28 cellular contexts compared by ENCODE assay signal in the genomic region with DNA sequence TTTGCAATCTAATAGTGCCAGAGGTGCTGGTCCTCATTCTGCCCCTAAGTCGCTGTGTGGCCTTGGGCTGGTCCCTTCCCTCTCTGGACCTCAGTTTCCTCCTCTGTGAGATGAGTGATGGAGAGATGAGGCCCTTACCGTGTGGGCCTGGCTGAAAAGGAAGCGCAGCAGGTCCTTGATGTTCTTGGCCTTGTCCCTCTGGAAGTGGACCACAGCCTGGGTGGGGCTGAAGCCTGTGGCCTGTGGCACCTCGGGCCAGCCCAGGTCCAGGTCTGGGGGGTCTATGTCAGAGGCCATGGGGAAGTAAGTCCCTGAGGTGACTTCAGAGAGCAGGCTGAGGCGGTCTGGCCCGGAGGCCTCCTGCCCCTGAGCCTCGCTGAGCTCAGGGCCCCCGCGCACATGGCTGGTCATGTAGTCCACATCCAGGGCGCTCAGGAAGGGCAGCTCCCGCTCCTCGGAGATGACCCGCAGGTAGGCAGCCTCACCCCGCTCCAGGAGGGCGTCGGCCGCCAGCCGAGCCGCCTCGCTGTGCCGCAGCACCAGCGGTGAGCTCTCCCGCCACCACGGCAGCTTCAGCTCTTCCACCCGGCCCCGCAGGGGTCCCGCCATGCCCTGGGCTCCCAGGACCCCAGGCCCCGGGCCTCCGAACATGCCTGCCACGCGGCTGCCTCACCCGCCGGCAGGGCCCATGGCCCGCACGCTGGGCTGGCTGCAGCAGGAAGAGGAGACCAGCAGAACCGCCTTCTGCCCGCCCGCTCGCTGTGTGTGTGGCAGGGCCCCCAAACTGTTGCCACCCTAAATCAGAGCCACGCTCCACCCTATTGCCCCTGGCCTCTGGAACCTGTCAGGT. TPM values are rescaled to one million over a fixed set of nuclear protein-coding genes. Genes with fewer than 3 reads are reported as not detected.
"Had no signal": no experiment of that assay in that cellular context is flagged by ENCODE, and none has a peak within 500 bp of the region (broad histone marks: within the 10 kb centered on the region; RNA-seq: fewer than 3 reads in every experiment).

A gene (minus strand): TSS at position 772 of the 850 bp plus-strand sequence. CDS start 121 bp downstream, at position 651.

- H3K9me3 Mint-ChIP-seq: activated T-cell treated with anti-CD3 and anti-CD28 coated beads, Interleukin-2, amount 50 U/mL, for 4 hours; dendritic cell treated with granulocyte-macrophage colony-stimulating factor and Interleukin-4, amounts not matched to agents 40 ng/mL and 50 ng/mL, for 4 days; natural killer cell; type B pancreatic cell had no signal

- H3K36me3 Mint-ChIP-seq: natural killer cell, type B pancreatic cell had no signal

- DNase-seq: activated CD4-positive, alpha-beta T cell treated with anti-CD3 and anti-CD28 coated beads, Interleukin-2, amount 50 U/mL, for 1 hour; activated CD8-positive, alpha-beta memory T cell treated with anti-CD3 and anti-CD28 coated beads, Interleukin-2, amount 50 U/mL, for 4 hours; activated effector memory CD4-positive, alpha-beta T cell treated with Interleukin-2 at 50 U/mL for 16 hours; activated naive CD4-positive, alpha-beta T cell treated with anti-CD3 and anti-CD28 coated beads, Interleukin-2, amount 50 U/mL, for 16 hours; activated T-cell treated with anti-CD3 and anti-CD28 coated beads, Interleukin-2, amount 50 U/mL, for 4 hours; adrenal gland; effector CD8-positive, alpha-beta T cell; foreskin melanocyte; glutamatergic neuron; hippocampal formation; left colon; natural killer cell; occipital lobe; stomach; T1000; testis had no signal

- H3K27me3 ChIP-seq: adrenal gland, right atrium auricular region, testis had no signal

- H3K4me3 ChIP-seq: adrenal gland, lung, prostate gland, right atrium auricular region, stomach, testis had no signal

- FAIRE-seq: islet of Langerhans had no signal

- H3K27ac Mint-ChIP-seq: dendritic cell treated with granulocyte-macrophage colony-stimulating factor and Interleukin-4, amounts not matched to agents 40 ng/mL and 50 ng/mL, for 4 days; natural killer cell; type B pancreatic cell had no signal

- H3K9me3 ChIP-seq: adrenal gland, prostate gland, right atrium auricular region, stomach, testis had no signal

- H3K27ac ChIP-seq: adrenal gland, prostate gland, right atrium auricular region, stomach, testis had no signal

- H3K4me1 ChIP-seq: adrenal gland, prostate gland, right atrium auricular region, stomach, testis had no signal

- H3K4me3 Mint-ChIP-seq: activated T-cell treated with anti-CD3 and anti-CD28 coated beads, Interleukin-2, amount 50 U/mL, for 4 hours; dendritic cell treated with granulocyte-macrophage colony-stimulating factor and Interleukin-4, amounts not matched to agents 40 ng/mL and 50 ng/mL, for 4 days; natural killer cell; type B pancreatic cell had no signal

- H3K36me3 ChIP-seq: adrenal gland, prostate gland, right atrium auricular region, stomach had no signal

- ATAC-seq: activated CD4-positive, CD25-positive, alpha-beta regulatory T cell treated with anti-CD3 and anti-CD28 coated beads, Interleukin-2, amount 50 U/mL, for 24 hours; left colon; natural killer cell had no signal

RNA-seq across cellular contexts. Expression of the gene that starts here (rescaled TPM):
- total RNA-seq: activated T-cell treated with anti-CD3 and anti-CD28 coated beads, Interleukin-2, amount 50 U/mL, for 4 hours; adrenal gland; cerebellum; endothelial cell of umbilical vein; fibroblast of lung; lung; natural killer cell; occipital lobe; right atrium auricular region; skeletal muscle tissue; stomach; T-helper 1 cell treated with Interleukin-12 subunit alpha and Interleukin-12 subunit beta and Interleukin-4 antibody, amounts not matched to agents 30 ng/mL and 1 ng/mL, for 36 hours had no signal
- polyA plus RNA-seq: endothelial cell of umbilical vein, lung had no signal
